In the genomic region with DNA sequence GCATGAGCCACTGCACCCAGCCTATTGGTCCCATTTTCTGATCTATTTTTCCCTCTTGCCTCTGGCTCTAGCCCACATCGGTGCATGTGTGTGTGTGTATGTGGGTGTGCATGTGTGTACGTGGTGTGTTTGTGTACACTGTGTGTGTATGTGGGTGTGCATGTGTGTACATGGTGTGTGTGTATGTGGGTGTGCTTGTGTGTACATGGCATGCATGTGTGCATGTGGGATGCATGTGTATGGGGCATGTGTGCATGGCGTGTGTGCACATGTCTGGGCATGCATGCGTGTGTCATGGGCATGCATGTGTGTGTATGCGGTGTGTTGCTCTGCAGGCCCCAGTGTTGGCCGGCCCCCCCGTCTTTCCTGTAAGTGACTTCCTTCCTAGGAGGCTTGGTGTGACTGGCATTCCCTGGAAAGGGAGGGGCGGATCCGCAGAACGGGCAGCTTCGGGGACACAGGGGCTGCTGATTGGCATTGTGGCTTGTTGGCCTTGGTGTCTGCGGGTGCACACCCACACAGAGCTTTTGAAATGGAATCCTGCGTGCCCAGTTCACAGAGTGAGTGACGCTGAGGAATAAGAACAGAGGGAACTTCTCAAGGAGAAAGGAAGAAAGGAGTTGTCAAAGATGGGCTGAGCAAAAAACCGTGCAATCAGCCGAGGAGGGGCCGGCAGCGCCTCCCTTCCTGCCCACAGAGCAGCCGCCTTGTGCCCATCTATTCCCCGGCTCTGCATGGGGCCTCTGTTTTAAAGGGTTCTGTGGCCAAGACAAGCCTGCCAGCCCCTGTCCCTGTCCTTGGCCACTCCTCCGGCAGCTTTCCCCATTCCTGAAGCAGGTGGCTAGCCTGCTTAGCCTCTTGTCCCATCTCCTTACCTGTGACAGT, we compare ENCODE assay signal across 8 cellular contexts. TPM values are rescaled to one million over a fixed set of nuclear protein-coding genes. Genes with fewer than 3 reads are reported as not detected.
DNase-seq lines count a peak whose midpoint lies in the region; ATAC-seq and TF ChIP-seq lines count a peak whose summit lies in the region.

No MANE protein-coding gene starts in this region.

- H3K9me2 ChIP-seq in PC-3 (replicated peaks; ENCODE audit: low read length), result no peaks in the 10 kb centered on the region

- POLR2A ChIA-PET in PC-3 (lab: Charles Lee; ENCODE audit: unreplicated experiment), result no interaction called here

- H3K4me1 ChIP-seq in BLaER1 (peaks cover 75% of the 10 kb centered on the region), PC-3 (ENCODE audit: insufficient read depth, low read length) (peaks cover 62% of the 10 kb centered on the region), duodenal mucosa (ENCODE audit: control insufficient read depth in 1 of 2, insufficient read depth in 2 of 2, low read length in 2 of 2) (peaks cover 48 to 61% of the 10 kb centered on the region in 2 donors), neutrophil (ENCODE audit: control insufficient read depth in 1 of 2, insufficient read depth in 1 of 2, low read depth in 1 of 2, low read length in 1 of 2) (peaks cover 98 to 100% of the 10 kb centered on the region in 2 experiments)

- peaks cover 6% of the 10 kb centered on the region for H3F3A ChIP-seq in PC-3 (ENCODE audit: low read length, unreplicated experiment)

- no peak overlapping the region for H2AFZ ChIP-seq in PC-3 (ENCODE audit: low read length)

- no peak for TF ChIP-seq CTCF in PC-3 (conservative IDR thresholded peaks at IDR 0.05; ENCODE audit: low read depth, low read length)
- TF ChIP-seq CTCF in neutrophil (IDR thresholded peaks at IDR 0.05), result no peak

- H3K4me2 ChIP-seq in BLaER1, result peak overlapping the region; percentile 90
- peak overlapping the region; percentile 55 for H3K4me2 ChIP-seq in PC-3 (ENCODE audit: low read length)

- no TSS peak for BruUV-seq in PC-3 (replicated peaks; lab: Mats Ljungman, UMichigan)

- peaks cover 100% of the 10 kb centered on the region for H3K79me2 ChIP-seq in PC-3 (ENCODE audit: low read length)

- DNase-seq in PC-3 (no peak), pons (ENCODE audit: low spot score) (no peak), SW 1271 (lab: John Stamatoyannopoulos, UW) (no peak), RPMI8226 (no peak)

- no peak overlapping the region for H3K9ac ChIP-seq in BLaER1
- H3K9ac ChIP-seq in PC-3 (ENCODE audit: low read length), result no peak overlapping the region
- H3K9ac ChIP-seq in duodenal mucosa (ENCODE audit: low read depth in 1 of 2, low read length in 2 of 2), result peak overlapping the region in 1 of 2 donors; percentile 54

- H3K9me3 ChIP-seq in BLaER1 (no peaks in the 10 kb centered on the region), PC-3 (ENCODE audit: low read length) (no peaks in the 10 kb centered on the region), duodenal mucosa (ENCODE audit: control insufficient read depth in 1 of 2, low read length in 2 of 2) (no peaks in the 10 kb centered on the region), neutrophil (no peaks in the 10 kb centered on the region)

- intact Hi-C loops in PC-3 (cut with micrococcal nuclease), result no loop called here

- H4K20me1 ChIP-seq in BLaER1, result peaks cover 93% of the 10 kb centered on the region
- H4K20me1 ChIP-seq in PC-3 (ENCODE audit: low read length), result peaks cover 17% of the 10 kb centered on the region

- H3K27ac ChIP-seq in BLaER1, result no peak overlapping the region
- peak overlapping the region; percentile 41 for H3K27ac ChIP-seq in PC-3 (ENCODE audit: low read length)
- peak overlapping the region; percentile 73 for H3K27ac ChIP-seq in duodenal mucosa (ENCODE audit: low read depth, low read length)
- peak overlapping the region; percentile 94 for H3K27ac ChIP-seq in neutrophil

- H3K4me3 ChIP-seq in BLaER1 (no peak overlapping the region), PC-3 (ENCODE audit: low read length) (no peak overlapping the region), duodenal mucosa (ENCODE audit: low read depth in 1 of 2, low read length in 2 of 2) (peak overlapping the region in 1 of 2 donors; percentile 46), neutrophil (ENCODE audit: low read depth in 1 of 2, low read length in 1 of 2) (peak overlapping the region; percentile 69 to 76)

- H3K27me3 ChIP-seq in BLaER1 (no peaks in the 10 kb centered on the region), PC-3 (ENCODE audit: low read length) (no peaks in the 10 kb centered on the region), duodenal mucosa (ENCODE audit: control insufficient read depth in 1 of 2, insufficient read depth in 2 of 2, low read length in 2 of 2) (no peaks in the 10 kb centered on the region), neutrophil (no peaks in the 10 kb centered on the region)

- ATAC-seq in PC-3 (no peak; the same call in 1 of the 2 replicates), GM19351 (IDR thresholded peaks at IDR 0.05; ENCODE audit: unreplicated experiment) (no peak)

- H3K36me3 ChIP-seq in BLaER1, result 0 out of 2 replicates have a peak, but pooled peaks cover 9% of the 10 kb centered on the region
- H3K36me3 ChIP-seq in PC-3 (ENCODE audit: low read depth, low read length), result peaks cover 23% of the 10 kb centered on the region; the same call in 1 of the 2 replicates
- H3K36me3 ChIP-seq in duodenal mucosa (ENCODE audit: control insufficient read depth in 1 of 2, insufficient read depth in 2 of 2, low read length in 2 of 2), result peaks cover 4 to 13% of the 10 kb centered on the region in 2 donors
- H3K36me3 ChIP-seq in neutrophil, result peaks cover 20% of the 10 kb centered on the region

- CTCF ChIA-PET in PC-3 (lab: Charles Lee), result no interaction called here

RNA-seq across cellular contexts. Expression of gene PDXK, which starts 8.0 kb away (rescaled TPM):
- total RNA-seq in PC-3 (2014; rRNA removed), result 423 and 464 TPM in 2 replicates

RNA-seq across cellular contexts. Expression of gene CSTB, which starts 49.2 kb away (rescaled TPM):
- 99.2 and 151 TPM in 2 replicates for total RNA-seq in PC-3 (2014; rRNA removed)

Comparison
In these comparisons a context has a peak if more than half of its experiments do, and no peak if none do; other contexts are left out.
1. H3K4me3 ChIP-seq: peak in neutrophil (2 of 2); none in BLaER1 (single experiment) and PC-3 (single experiment).